8 cellular contexts compared by ENCODE assay signal in genomic region chr17:48053758-48054237, GRCh38. TPM values are rescaled to one million over a fixed set of nuclear protein-coding genes. Genes with fewer than 3 reads are reported as not detected.
DNase-seq lines count a peak whose midpoint lies in the region; ATAC-seq, FAIRE-seq and TF ChIP-seq lines count a peak whose summit lies in the region.

No MANE protein-coding gene starts in this region.

- H2BK120ac ChIP-seq in H1 (replicated peaks; ENCODE audit: low read depth, low read length): no peak overlapping the region

- no peak overlapping the region for H3K23ac ChIP-seq in H1 (ENCODE audit: insufficient read length)

- H3K4me3 ChIP-seq in BE2C (ENCODE audit: low read depth, low read length) (peak overlapping the region; percentile 48), OCI-LY3 (ENCODE audit: low read length) (no peak overlapping the region), H1 (ENCODE audit: extremely low read depth in 1 of 4, insufficient read depth in 2 of 4, low read depth in 3 of 4, low read length in 4 of 4) (peak overlapping the region; percentile 2 to 52 (median 17); a peak in 6 of 8 replicates), parathyroid adenoma (ENCODE audit: low read depth, low read length) (peak overlapping the region; percentile 38)

- H3K4ac ChIP-seq in H1 (replicated peaks; ENCODE audit: insufficient read length, low read depth, low read length): peak overlapping the region; percentile 35

- peak overlapping the region; percentile 25 for H4K5ac ChIP-seq in H1 (ENCODE audit: insufficient read length, low read depth, low read length)

- no peak overlapping the region for H4K91ac ChIP-seq in H1 (replicated peaks; ENCODE audit: insufficient read length, low read length)

- H3K36me3 ChIP-seq in BE2C (peaks cover 62% of the 10 kb centered on the region), OCI-LY3 (replicated peaks; ENCODE audit: low read depth, low read length) (peaks cover 69% of the 10 kb centered on the region), H1 (ENCODE audit: control insufficient read depth in 2 of 4, insufficient read depth in 4 of 4, low read length in 3 of 4) (peaks cover 16 to 51% (median 33%) of the 10 kb centered on the region in 4 experiments), parathyroid adenoma (ENCODE audit: control insufficient read depth, insufficient read depth, low read length) (no peaks in the 10 kb centered on the region)

- H3K27ac ChIP-seq in OCI-LY3 (ENCODE audit: low read length) (peak overlapping the region; percentile 17; the same call in 1 of the 2 replicates), H1 (ENCODE audit: low read depth, low read length) (peak overlapping the region; percentile 7; the same call in 1 of the 2 replicates), parathyroid adenoma (peak overlapping the region; percentile 63)

- ATAC-seq in HG03025 (IDR thresholded peaks at IDR 0.05; ENCODE audit: low FRiP score, unreplicated experiment): no peak

- peaks cover 93% of the 10 kb centered on the region for H3K79me2 ChIP-seq in OCI-LY3 (ENCODE audit: low read length)
- H3K79me2 ChIP-seq in H1 (ENCODE audit: control insufficient read depth in 1 of 2, insufficient read depth in 2 of 2, low read length in 2 of 2): peaks cover 13 to 88% of the 10 kb centered on the region in 2 experiments
- H3K79me2 ChIP-seq in parathyroid adenoma: peaks cover 31% of the 10 kb centered on the region

- WGBS in H1 (ENCODE audit: extremely low coverage in 1 of 2, insufficient coverage in 1 of 2, insufficient read length in 1 of 2, insufficient replicate concordance in 2 of 2, low coverage in 1 of 2, low lambda C conversion rate in 2 of 2, missing lambda C conversion rate in 1 of 2), 2 experiments: 46% methylated on average over 6 of the region's 6 CpGs; no CpG with 5 or more reads in 1 of the 2 experiments

- TF ChIP-seq EP300 in H1 (IDR thresholded peaks at IDR 0.05; ENCODE audit: borderline replicate concordance in 1 of 2, low read depth in 2 of 2, low read length in 2 of 2): no peak

- H4K8ac ChIP-seq in H1 (ENCODE audit: extremely low read depth, insufficient read depth, low read length): 0 out of 2 replicates have a peak overlapping the region, but pooled peaks have one; percentile 1

- POLR2A ChIA-PET in H1 (lab: Charles Lee; ENCODE audit: partially characterized antibody): interaction anchor here (1.1 to 41.8 kb wide), 11 partner anchors 12 to 83 kb away, joined by 3 to 1227 read pairs (median 27); partner anchors contain the start of genes CBX1, CDK5RAP3, COPZ2 and NFE2L1

- peaks cover 7% of the 10 kb centered on the region; the same call in 1 of the 2 replicates for H3K79me1 ChIP-seq in H1 (ENCODE audit: low read depth, low read length)

- H3K18ac ChIP-seq in H1 (ENCODE audit: extremely low read depth, low read length): peak overlapping the region; percentile 17; the same call in 1 of the 2 replicates

- no peak overlapping the region for H2BK20ac ChIP-seq in H1 (ENCODE audit: low read length)

- TF ChIP-seq CTCF in BE2C (IDR thresholded peaks at IDR 0.05; ENCODE audit: low read depth, low read length) (no peak), OCI-LY3 (IDR thresholded peaks at IDR 0.05; ENCODE audit: low read depth, low read length) (no peak), H1 (IDR thresholded peaks at IDR 0.05; ENCODE audit: control extremely low read depth in 1 of 3, insufficient read depth in 1 of 3, low read depth in 1 of 3, low read length in 3 of 3) (no peak), parathyroid adenoma (IDR thresholded peaks at IDR 0.05) (no peak)

- FAIRE-seq in H1 (lab: Jason Lieb, UNC): no peak
- no peak for FAIRE-seq in GM19239 (lab: Jason Lieb, UNC)

- peaks cover 26% of the 10 kb centered on the region for H4K20me1 ChIP-seq in OCI-LY3 (ENCODE audit: insufficient read depth, low read length)
- H4K20me1 ChIP-seq in H1 (replicated peaks in 1 of 2; ENCODE audit: control insufficient read depth in 1 of 2, insufficient read depth in 2 of 2, low read length in 2 of 2): peaks cover 8 to 23% of the 10 kb centered on the region in 2 experiments

- H2BK15ac ChIP-seq in H1 (ENCODE audit: low read length): no peak overlapping the region

- peak overlapping the region; percentile 44; the same call in 1 of the 2 replicates for H2AK5ac ChIP-seq in H1 (ENCODE audit: low read depth, low read length)

- H2BK5ac ChIP-seq in H1 (ENCODE audit: low read depth, low read length): no peak overlapping the region; the same call in 1 of the 2 replicates

- H3K14ac ChIP-seq in H1 (ENCODE audit: insufficient read length): no peak overlapping the region

- no peak for TF ChIP-seq POLR2A in H1 (IDR thresholded peaks at IDR 0.05; ENCODE audit: control extremely low read depth in 1 of 2, low read depth in 2 of 2, low read length in 2 of 2)

- CTCF ChIA-PET in H1 (lab: Charles Lee; ENCODE audit: partially characterized antibody): interaction anchor here (0.7 to 14.5 kb wide), 10 partner anchors 11 to 105 kb away, joined by 3 to 203 read pairs (median 12); no protein-coding TSS in a partner anchor

- H3K27me3 ChIP-seq in BE2C (no peaks in the 10 kb centered on the region), OCI-LY3 (ENCODE audit: low read depth, low read length) (no peaks in the 10 kb centered on the region), H1 (replicated peaks in 1 of 4; ENCODE audit: control insufficient read depth in 3 of 4, extremely low read depth in 1 of 4, insufficient read depth in 3 of 4, low read length in 3 of 4) (no peaks in the 10 kb centered on the region), parathyroid adenoma (ENCODE audit: control insufficient read depth, insufficient read depth, low read length) (no peaks in the 10 kb centered on the region)

- in situ Hi-C loops in ACHN (cut with HindIII; ENCODE audit: low pct_ligation_motif_present, low pct_unique_long_range_greater_than_20kb, low sequenced_read_pairs): no loop called here

- no peaks in the 10 kb centered on the region for H3K9me3 ChIP-seq in BE2C
- no peaks in the 10 kb centered on the region for H3K9me3 ChIP-seq in OCI-LY3 (ENCODE audit: insufficient read depth, low read length)
- no peaks in the 10 kb centered on the region for H3K9me3 ChIP-seq in H1 (ENCODE audit: insufficient read depth in 2 of 2, low read depth in 1 of 2, low read length in 1 of 2)
- no peaks in the 10 kb centered on the region for H3K9me3 ChIP-seq in parathyroid adenoma (ENCODE audit: control insufficient read depth, low read length)

- H3K4me1 ChIP-seq in BE2C: peaks cover 30% of the 10 kb centered on the region
- H3K4me1 ChIP-seq in OCI-LY3 (ENCODE audit: low read length): peaks cover 60% of the 10 kb centered on the region
- H3K4me1 ChIP-seq in H1 (replicated peaks in 1 of 4; ENCODE audit: control insufficient read depth in 3 of 4, insufficient read depth in 4 of 4, low read length in 3 of 4): peaks cover 16 to 61% (median 39%) of the 10 kb centered on the region in 4 experiments
- peaks cover 50% of the 10 kb centered on the region for H3K4me1 ChIP-seq in parathyroid adenoma

- DNase-seq in BE2C (no peak), H1 (ENCODE audit: low read depth in 1 of 2, low spot score in 2 of 2) (no peak), H4 (ENCODE audit: low spot score) (no peak), GM19239 (ENCODE audit: insufficient read length, low spot score) (no peak), ACHN (no peak)

- H3K4me2 ChIP-seq in OCI-LY3 (ENCODE audit: low read length) (no peak overlapping the region), H1 (ENCODE audit: insufficient read depth in 1 of 2, low read depth in 2 of 2, low read length in 2 of 2) (peak overlapping the region; percentile 70 to 89), parathyroid adenoma (ENCODE audit: low read length) (peak overlapping the region; percentile 58)

- H3K9ac ChIP-seq in OCI-LY3 (ENCODE audit: low read length): no peak overlapping the region
- H3K9ac ChIP-seq in H1 (replicated peaks in 1 of 4; ENCODE audit: extremely low read depth in 1 of 4, low read depth in 3 of 4, low read length in 3 of 4): peak overlapping the region in 3 of 4 experiments; percentile 5 to 72 (median 22); a peak in 2 of 7 replicates
- H3K9ac ChIP-seq in parathyroid adenoma: no peak overlapping the region

- no peak overlapping the region for H2AFZ ChIP-seq in OCI-LY3 (ENCODE audit: low read depth, low read length)
- H2AFZ ChIP-seq in H1 (ENCODE audit: low read length): no peak overlapping the region
- peak overlapping the region; percentile 71 for H2AFZ ChIP-seq in parathyroid adenoma

- H3K23me2 ChIP-seq in H1 (ENCODE audit: low read depth, low read length): peaks cover 10% of the 10 kb centered on the region

- TF ChIP-seq RAD21 in H1 (IDR thresholded peaks at IDR 0.05 in 1 of 2, conservative IDR thresholded peaks at IDR 0.05 in 1 of 2; ENCODE audit: low read depth in 2 of 2, low read length in 2 of 2): no peak

- H2BK12ac ChIP-seq in H1 (ENCODE audit: low read depth, low read length): no peak overlapping the region; the same call in 1 of the 2 replicates

- H3K56ac ChIP-seq in H1 (replicated peaks; ENCODE audit: insufficient read length, low read depth, low read length): no peak overlapping the region

RNA-seq across cellular contexts. Expression of gene NFE2L1, which starts 5.6 kb away (rescaled TPM):
- polyA plus RNA-seq in BE2C (2012; ENCODE audit: insufficient read depth, insufficient read length, low read depth): 506 TPM
- 140 and 148 TPM in 2 replicates for total RNA-seq in H1 (2021; fragmentation: NEBNext Ultra II Directional; extraction: Animal tissue kit (Norgen Biotek cat#: 25700))
- 143 and 173 TPM in 2 replicates for polyA plus RNA-seq in H1 (2011; rRNA removed)
- polyA plus RNA-seq in H1 (2011; cell fraction: cytosol; rRNA removed): 181 TPM
- polyA plus RNA-seq in H1 (2011; cell fraction: nucleus; rRNA removed): 178 TPM
- 161 to 195 TPM (median 173 TPM) in 4 replicates for polyA plus RNA-seq in H1 (2012, experiment 1 of 2)
- 101 TPM for polyA plus RNA-seq in H1 (2012, experiment 2 of 2)
- 146 TPM for polyA plus RNA-seq in H1 (2013, experiment 1 of 2)
- polyA plus RNA-seq in H1 (2013, experiment 2 of 2): 156 TPM
- 193 and 224 TPM in 2 replicates for polyA minus RNA-seq in H1 (2011; rRNA and poly(A)+ RNA removed)
- 160 TPM for polyA minus RNA-seq in H1 (2011; cell fraction: cytosol; rRNA and poly(A)+ RNA removed)
- 99.1 TPM for polyA minus RNA-seq in H1 (2011; cell fraction: nucleus; rRNA and poly(A)+ RNA removed)
- 36.7 and 50.5 TPM in 2 replicates for total RNA-seq in H4 (2014; rRNA removed; shearing (Covaris generic))

RNA-seq across cellular contexts. Expression of gene COPZ2, which starts 16.2 kb away (rescaled TPM):
- polyA plus RNA-seq in BE2C (2012; ENCODE audit: insufficient read depth, insufficient read length, low read depth): 9.3 TPM
- total RNA-seq in H1 (2021; fragmentation: NEBNext Ultra II Directional; extraction: Animal tissue kit (Norgen Biotek cat#: 25700)): not detected in 2 replicates
- 0.24 and 0.25 TPM in 2 replicates for polyA plus RNA-seq in H1 (2011; rRNA removed)
- 0.23 TPM for polyA plus RNA-seq in H1 (2011; cell fraction: cytosol; rRNA removed)
- polyA plus RNA-seq in H1 (2011; cell fraction: nucleus; rRNA removed): 0.47 TPM
- polyA plus RNA-seq in H1 (2012, experiment 1 of 2): 0.34 to 0.45 TPM in 2 of 4 replicates, not detected in the others
- not detected for polyA plus RNA-seq in H1 (2012, experiment 2 of 2)
- polyA plus RNA-seq in H1 (2013, experiment 1 of 2): 0.41 TPM
- 0.70 TPM for polyA plus RNA-seq in H1 (2013, experiment 2 of 2)
- not detected in 2 replicates for polyA minus RNA-seq in H1 (2011; rRNA and poly(A)+ RNA removed)
- polyA minus RNA-seq in H1 (2011; cell fraction: cytosol; rRNA and poly(A)+ RNA removed): not detected
- polyA minus RNA-seq in H1 (2011; cell fraction: nucleus; rRNA and poly(A)+ RNA removed): not detected
- 16.9 and 17.4 TPM in 2 replicates for total RNA-seq in H4 (2014; rRNA removed; shearing (Covaris generic))

RNA-seq across cellular contexts. Expression of gene CBX1, which starts 47.5 kb away (rescaled TPM):
- 67.8 TPM for polyA plus RNA-seq in BE2C (2012; ENCODE audit: insufficient read depth, insufficient read length, low read depth)
- 166 and 173 TPM in 2 replicates for total RNA-seq in H1 (2021; fragmentation: NEBNext Ultra II Directional; extraction: Animal tissue kit (Norgen Biotek cat#: 25700))
- 23.8 and 38.7 TPM in 2 replicates for polyA plus RNA-seq in H1 (2011; rRNA removed)
- polyA plus RNA-seq in H1 (2011; cell fraction: cytosol; rRNA removed): 61.9 TPM
- 16.3 TPM for polyA plus RNA-seq in H1 (2011; cell fraction: nucleus; rRNA removed)
- 166 to 245 TPM (median 172 TPM) in 4 replicates for polyA plus RNA-seq in H1 (2012, experiment 1 of 2)
- polyA plus RNA-seq in H1 (2012, experiment 2 of 2): 24.6 TPM
- 109 TPM for polyA plus RNA-seq in H1 (2013, experiment 1 of 2)
- polyA plus RNA-seq in H1 (2013, experiment 2 of 2): 111 TPM
- polyA minus RNA-seq in H1 (2011; rRNA and poly(A)+ RNA removed): 23.7 and 25.9 TPM in 2 replicates
- 42.8 TPM for polyA minus RNA-seq in H1 (2011; cell fraction: cytosol; rRNA and poly(A)+ RNA removed)
- polyA minus RNA-seq in H1 (2011; cell fraction: nucleus; rRNA and poly(A)+ RNA removed): 20.1 TPM
- 110 and 116 TPM in 2 replicates for total RNA-seq in H4 (2014; rRNA removed; shearing (Covaris generic))

RNA-seq across cellular contexts. Expression of gene SNX11, which starts 53.8 kb away (rescaled TPM):
- 15.1 TPM for polyA plus RNA-seq in BE2C (2012; ENCODE audit: insufficient read depth, insufficient read length, low read depth)
- 20.9 and 21.1 TPM in 2 replicates for total RNA-seq in H1 (2021; fragmentation: NEBNext Ultra II Directional; extraction: Animal tissue kit (Norgen Biotek cat#: 25700))
- 16.3 and 21.4 TPM in 2 replicates for polyA plus RNA-seq in H1 (2011; rRNA removed)
- 18.8 TPM for polyA plus RNA-seq in H1 (2011; cell fraction: cytosol; rRNA removed)
- polyA plus RNA-seq in H1 (2011; cell fraction: nucleus; rRNA removed): 14.8 TPM
- 19.2 to 22.5 TPM (median 21.5 TPM) in 4 replicates for polyA plus RNA-seq in H1 (2012, experiment 1 of 2)
- 27.4 TPM for polyA plus RNA-seq in H1 (2012, experiment 2 of 2)
- 11.7 TPM for polyA plus RNA-seq in H1 (2013, experiment 1 of 2)
- 11.8 TPM for polyA plus RNA-seq in H1 (2013, experiment 2 of 2)
- polyA minus RNA-seq in H1 (2011; rRNA and poly(A)+ RNA removed): 22.9 and 30.3 TPM in 2 replicates
- polyA minus RNA-seq in H1 (2011; cell fraction: cytosol; rRNA and poly(A)+ RNA removed): 14.1 TPM
- polyA minus RNA-seq in H1 (2011; cell fraction: nucleus; rRNA and poly(A)+ RNA removed): 10.5 TPM
- total RNA-seq in H4 (2014; rRNA removed; shearing (Covaris generic)): 15.2 and 17.4 TPM in 2 replicates

Comparison
In these comparisons a context has a peak if more than half of its experiments do, and no peak if none do; other contexts are left out.
1. H3K27ac ChIP-seq: peak in every context shown above with its lines; median percentile 63 in parathyroid adenoma; 17 in OCI-LY3; 7 in H1.
2. H3K9ac ChIP-seq: peak in H1 (3 of 4); none in OCI-LY3 (single experiment) and parathyroid adenoma (single experiment).
3. RNA of gene COPZ2, which starts 16.2 kb away (total RNA-seq): 16.9 to 17.4 TPM in H4; not detected in H1; every median in the first group is over 10 times any median in the second.